ENCODE assay signal across 9 cellular contexts in the genomic region with DNA sequence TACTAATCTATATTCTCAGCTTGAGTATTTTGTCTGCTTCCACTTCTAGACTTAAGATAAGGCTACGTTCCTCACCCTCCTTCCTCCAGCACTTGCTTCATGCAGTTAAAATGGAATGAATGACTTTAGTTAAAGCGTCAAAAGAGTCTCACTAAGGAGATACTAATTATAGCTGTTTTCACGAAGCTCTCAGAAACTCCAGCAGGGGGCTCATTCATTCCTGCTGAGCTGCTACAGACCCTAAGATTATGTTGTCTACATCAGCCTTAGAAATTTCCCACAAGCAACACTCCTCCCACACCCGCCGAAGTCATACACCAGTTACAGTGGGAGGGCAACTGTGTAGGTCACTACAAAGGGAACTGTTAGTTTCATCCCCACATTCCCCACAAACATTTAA. TPM values are rescaled to one million over a fixed set of nuclear protein-coding genes. Genes with fewer than 3 reads are reported as not detected.
DNase-seq lines count a peak whose midpoint lies in the region; ATAC-seq lines count a peak whose summit lies in the region.
"Had no signal": no experiment of that assay in that cellular context is flagged by ENCODE, and none has a peak within 500 bp of the region (broad histone marks: within the 10 kb centered on the region; RNA-seq: fewer than 3 reads in every experiment).

No MANE protein-coding gene starts in this region.

- H3K4me1 Mint-ChIP-seq in activated naive CD8-positive, alpha-beta T cell treated with anti-CD3 and anti-CD28 coated beads, Interleukin-2, amount 50 U/mL, for 24 hours: peaks cover 2% of the 10 kb centered on the region
- H3K4me1 Mint-ChIP-seq in activated naive CD8-positive, alpha-beta T cell treated with anti-CD3 and anti-CD28 coated beads for 36 hours: no peaks in the 10 kb centered on the region
- no peaks in the 10 kb centered on the region for H3K4me1 Mint-ChIP-seq in stimulated activated effector memory CD8-positive, alpha-beta T cell treated with anti-CD3 and anti-CD28 coated beads, Interleukin-12 subunit alpha, Interleukin-12 subunit beta, amount 100 ng/mL, for 72 hours
- H3K4me1 Mint-ChIP-seq: activated CD4-positive, alpha-beta memory T cell treated with anti-CD3 and anti-CD28 coated beads, Interleukin-2, amount 10 ng/mL, durations not matched to agents 7 days and 5 days had no signal

- ATAC-seq in activated naive CD8-positive, alpha-beta T cell treated with anti-CD3 and anti-CD28 coated beads, Interleukin-2, amount 50 U/mL, for 24 hours: no peak
- peak; percentile 42 for ATAC-seq in stimulated activated effector memory CD8-positive, alpha-beta T cell treated with anti-CD3 and anti-CD28 coated beads, Interleukin-12 subunit alpha, Interleukin-12 subunit beta, amount 100 ng/mL, for 72 hours
- ATAC-seq in HG02798 (IDR thresholded peaks at IDR 0.05; ENCODE audit: poor library complexity, unreplicated experiment) (no peak), GM19452 (IDR thresholded peaks at IDR 0.05; ENCODE audit: unreplicated experiment) (no peak), HG02981 (IDR thresholded peaks at IDR 0.05; ENCODE audit: unreplicated experiment) (no peak)

- peak; percentile 5 for DNase-seq in activated naive CD8-positive, alpha-beta T cell treated with anti-CD3 and anti-CD28 coated beads, Interleukin-2, amount 50 U/mL, for 24 hours
- DNase-seq in activated naive CD8-positive, alpha-beta T cell treated with anti-CD3 and anti-CD28 coated beads for 36 hours: no peak
- DNase-seq in NCI-H82 treated with DMSO at 0.1 percent for 48 hours (lab: John Stamatoyannopoulos, UW; ENCODE audit: unreplicated experiment) (peak; percentile 56), epidermal melanocyte (ENCODE audit: insufficient read length, low spot score) (peak; percentile 13)
- no peak for DNase-seq in stimulated activated effector memory CD8-positive, alpha-beta T cell treated with anti-CD3 and anti-CD28 coated beads, Interleukin-12 subunit alpha, Interleukin-12 subunit beta, amount 100 ng/mL, for 72 hours (ENCODE audit: low spot score in 2 of 2)
- DNase-seq: activated CD4-positive, alpha-beta memory T cell treated with anti-CD3 and anti-CD28 coated beads, Interleukin-2, amount 10 ng/mL, durations not matched to agents 7 days and 5 days had no signal

- no peak overlapping the region for H3K4me3 Mint-ChIP-seq in activated naive CD8-positive, alpha-beta T cell treated with anti-CD3 and anti-CD28 coated beads, Interleukin-2, amount 50 U/mL, for 24 hours
- H3K4me3 Mint-ChIP-seq in activated naive CD8-positive, alpha-beta T cell treated with anti-CD3 and anti-CD28 coated beads for 36 hours: no peak overlapping the region
- H3K4me3 Mint-ChIP-seq in stimulated activated effector memory CD8-positive, alpha-beta T cell treated with anti-CD3 and anti-CD28 coated beads, Interleukin-12 subunit alpha, Interleukin-12 subunit beta, amount 100 ng/mL, for 72 hours: no peak overlapping the region
- H3K4me3 Mint-ChIP-seq: activated CD4-positive, alpha-beta memory T cell treated with anti-CD3 and anti-CD28 coated beads, Interleukin-2, amount 10 ng/mL, durations not matched to agents 7 days and 5 days had no signal

- peaks cover 22% of the 10 kb centered on the region for H3K27me3 Mint-ChIP-seq in activated naive CD8-positive, alpha-beta T cell treated with anti-CD3 and anti-CD28 coated beads, Interleukin-2, amount 50 U/mL, for 24 hours
- peaks cover 33% of the 10 kb centered on the region for H3K27me3 Mint-ChIP-seq in activated naive CD8-positive, alpha-beta T cell treated with anti-CD3 and anti-CD28 coated beads for 36 hours

- H3K36me3 Mint-ChIP-seq in activated naive CD8-positive, alpha-beta T cell treated with anti-CD3 and anti-CD28 coated beads, Interleukin-2, amount 50 U/mL, for 24 hours (ENCODE audit: low read depth): no peaks in the 10 kb centered on the region
- peaks cover 1% of the 10 kb centered on the region for H3K36me3 Mint-ChIP-seq in activated naive CD8-positive, alpha-beta T cell treated with anti-CD3 and anti-CD28 coated beads for 36 hours
- H3K36me3 Mint-ChIP-seq in stimulated activated effector memory CD8-positive, alpha-beta T cell treated with anti-CD3 and anti-CD28 coated beads, Interleukin-12 subunit alpha, Interleukin-12 subunit beta, amount 100 ng/mL, for 72 hours: no peaks in the 10 kb centered on the region

- no peak overlapping the region for H3K27ac Mint-ChIP-seq in activated naive CD8-positive, alpha-beta T cell treated with anti-CD3 and anti-CD28 coated beads, Interleukin-2, amount 50 U/mL, for 24 hours
- H3K27ac Mint-ChIP-seq in activated naive CD8-positive, alpha-beta T cell treated with anti-CD3 and anti-CD28 coated beads for 36 hours: no peak overlapping the region
- H3K27ac Mint-ChIP-seq in stimulated activated effector memory CD8-positive, alpha-beta T cell treated with anti-CD3 and anti-CD28 coated beads, Interleukin-12 subunit alpha, Interleukin-12 subunit beta, amount 100 ng/mL, for 72 hours: no peak overlapping the region
- H3K27ac Mint-ChIP-seq: activated CD4-positive, alpha-beta memory T cell treated with anti-CD3 and anti-CD28 coated beads, Interleukin-2, amount 10 ng/mL, durations not matched to agents 7 days and 5 days had no signal

- no peaks in the 10 kb centered on the region for H3K9me3 Mint-ChIP-seq in activated naive CD8-positive, alpha-beta T cell treated with anti-CD3 and anti-CD28 coated beads, Interleukin-2, amount 50 U/mL, for 24 hours
- H3K9me3 Mint-ChIP-seq in activated naive CD8-positive, alpha-beta T cell treated with anti-CD3 and anti-CD28 coated beads for 36 hours: peaks cover 2% of the 10 kb centered on the region
- no peaks in the 10 kb centered on the region for H3K9me3 Mint-ChIP-seq in stimulated activated effector memory CD8-positive, alpha-beta T cell treated with anti-CD3 and anti-CD28 coated beads, Interleukin-12 subunit alpha, Interleukin-12 subunit beta, amount 100 ng/mL, for 72 hours
- H3K9me3 Mint-ChIP-seq: activated CD4-positive, alpha-beta memory T cell treated with anti-CD3 and anti-CD28 coated beads, Interleukin-2, amount 10 ng/mL, durations not matched to agents 7 days and 5 days had no signal

RNA-seq across cellular contexts. Expression of gene KIFC3, which starts 57.0 kb away (rescaled TPM):
- 1 to 10 TPM; 1.2 to 1.3 TPM for total RNA-seq in activated naive CD8-positive, alpha-beta T cell treated with anti-CD3 and anti-CD28 coated beads for 36 hours
- total RNA-seq: activated CD4-positive, alpha-beta memory T cell treated with anti-CD3 and anti-CD28 coated beads, Interleukin-2, amount 10 ng/mL, durations not matched to agents 7 days and 5 days had no signal

Comparison
In these comparisons a context has a peak if more than half of its experiments do, and no peak if none do; other contexts are left out.
1. DNase-seq: peak in activated naive CD8-positive, alpha-beta T cell treated with anti-CD3 and anti-CD28 coated beads, Interleukin-2, amount 50 U/mL, for 24 hours (single experiment), NCI-H82 treated with DMSO at 0.1 percent for 48 hours (single experiment) and epidermal melanocyte (single experiment); none in activated naive CD8-positive, alpha-beta T cell treated with anti-CD3 and anti-CD28 coated beads for 36 hours (single experiment) and stimulated activated effector memory CD8-positive, alpha-beta T cell treated with anti-CD3 and anti-CD28 coated beads, Interleukin-12 subunit alpha, Interleukin-12 subunit beta, amount 100 ng/mL, for 72 hours (0 of 2).